ENCODE assay signal across 20 cellular contexts in the genomic region with DNA sequence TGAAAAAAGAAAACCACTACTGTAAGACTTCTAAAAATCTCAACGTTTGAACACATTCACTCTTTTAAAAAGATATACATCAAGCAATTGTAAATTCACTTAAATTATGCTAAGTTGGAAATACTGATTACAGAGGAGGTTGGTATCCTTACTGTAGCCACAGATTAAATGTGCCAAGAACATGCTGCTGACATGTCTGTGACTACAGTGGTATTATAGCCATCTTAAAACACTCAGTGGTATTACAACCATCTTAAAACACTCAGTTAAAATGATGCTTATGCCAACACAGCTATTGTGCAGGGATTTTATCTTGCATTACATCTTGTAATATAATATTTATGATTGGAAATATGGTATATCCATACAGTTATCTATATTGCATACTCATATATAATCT.
"Had no signal": no experiment of that assay in that cellular context is flagged by ENCODE, and none has a peak within 500 bp of the region (broad histone marks: within the 10 kb centered on the region; RNA-seq: fewer than 3 reads in every experiment).

No MANE protein-coding gene starts in this region.

- H3K27ac ChIP-seq: RWPE1 had no signal

- H3K4me2 ChIP-seq: SK-N-SH had no signal

- H3K9ac ChIP-seq: SK-N-SH had no signal

- DNase-seq: KBM-7, MV-4-11, NCI-H1048, NCI-H1105, NCI-H1417 treated with DMSO at 0.1 percent for 48 hours, NCI-H146, NCI-H1694 treated with DMSO at 0.1 percent for 48 hours, NCI-H1930, NCI-H2081, NCI-H2107, NCI-H2227 treated with DMSO at 0.1 percent for 48 hours, NCI-H524 treated with DMSO at 0.1 percent for 48 hours, NCI-H69, NCI-H774, PC-3, SHP77, SK-N-SH, SW 1271 had no signal

- ATAC-seq: Panc1, PC-3 had no signal
